ENCODE assay signal across 1 cellular context in genomic region chr2:238220892-238221521, GRCh38.
TF ChIP-seq lines count a peak whose summit lies in the region.

No MANE protein-coding gene starts in this region.

TF ChIP-seq in HepG2, 621 proteins besides CTCF, POLR2A, EP300 and RAD21 (continued from another document and continues in another):
- TF ChIP-seq IKZF5 (CRISPR knock-in tag; IDR thresholded peaks at IDR 0.05) (peak; percentile 48; the same call in 1 of the 2 replicates), CHCHD3 (CRISPR knock-in tag; IDR thresholded peaks at IDR 0.05) (0 out of 2 replicates have a peak, but pooled peaks have one; percentile 46), DR1 (CRISPR knock-in tag; IDR thresholded peaks at IDR 0.05) (peak; percentile 25; the same call in 1 of the 2 replicates), NFYB (CRISPR knock-in tag; IDR thresholded peaks at IDR 0.05) (peak; percentile 70), YEATS4 (CRISPR knock-in tag; IDR thresholded peaks at IDR 0.05; ENCODE audit: borderline replicate concordance) (0 out of 2 replicates have a peak, but pooled peaks have one; percentile 28), USF2 (IDR thresholded peaks at IDR 0.05; ENCODE audit: low read depth, low read length) (no peak), USF2 (CRISPR knock-in tag; IDR thresholded peaks at IDR 0.05; ENCODE audit: borderline replicate concordance) (no peak), MAX (IDR thresholded peaks at IDR 0.05) (no peak), ZNF276 (CRISPR knock-in tag; IDR thresholded peaks at IDR 0.05; ENCODE audit: low read depth) (no peak), ZNF274 (CRISPR knock-in tag; IDR thresholded peaks at IDR 0.05) (0 out of 2 replicates have a peak, but pooled peaks have one; percentile 45), FOXO1 (CRISPR knock-in tag; IDR thresholded peaks at IDR 0.05) (no peak), ARNT (IDR thresholded peaks at IDR 0.05) (no peak), ZNF629 (CRISPR knock-in tag; conservative IDR thresholded peaks at IDR 0.05) (no peak), ELF3 (CRISPR knock-in tag; IDR thresholded peaks at IDR 0.05) (peak; percentile 45; the same call in 1 of the 2 replicates), ZNF687 (CRISPR knock-in tag; IDR thresholded peaks at IDR 0.05) (peak; percentile 67; the same call in 1 of the 2 replicates), KAT2B (IDR thresholded peaks at IDR 0.05; ENCODE audit: borderline replicate concordance, low read depth, low read length) (no peak), PRDM10 (CRISPR knock-in tag; IDR thresholded peaks at IDR 0.05; ENCODE audit: low read depth) (0 out of 2 replicates have a peak, but pooled peaks have one; percentile 55), ZNF563 (CRISPR knock-in tag; IDR thresholded peaks at IDR 0.05) (no peak), GLI4 (CRISPR knock-in tag; IDR thresholded peaks at IDR 0.05; ENCODE audit: borderline replicate concordance) (no peak), ZFX (CRISPR knock-in tag; IDR thresholded peaks at IDR 0.05; ENCODE audit: low read depth) (peak; percentile 76), CSRNP1 (CRISPR knock-in tag; IDR thresholded peaks at IDR 0.05) (no peak), NR3C1 (CRISPR knock-in tag; IDR thresholded peaks at IDR 0.05) (no peak), KLF16 (CRISPR knock-in tag; IDR thresholded peaks at IDR 0.05) (0 out of 4 replicates have a peak, but pooled peaks of 1 of the 2 experiments have one; percentile 25), ZNF512B (CRISPR knock-in tag; IDR thresholded peaks at IDR 0.05; ENCODE audit: borderline replicate concordance) (no peak), UBTF (CRISPR knock-in tag; IDR thresholded peaks at IDR 0.05) (peak; percentile 43; the same call in 1 of the 2 replicates), ISX (CRISPR knock-in tag; conservative IDR thresholded peaks at IDR 0.05) (no peak), ZFP91 (CRISPR knock-in tag; IDR thresholded peaks at IDR 0.05; ENCODE audit: borderline replicate concordance) (peak; percentile 63; the same call in 1 of the 2 replicates), DRAP1 (CRISPR knock-in tag; IDR thresholded peaks at IDR 0.05) (peak; percentile 89), PRPF4 (IDR thresholded peaks at IDR 0.05; ENCODE audit: low read depth, low read length, poor library complexity, severe bottlenecking) (no peak), HNRNPLL (IDR thresholded peaks at IDR 0.05; ENCODE audit: low read depth, low read length, poor library complexity, severe bottlenecking) (peak; percentile 22), RFXAP (CRISPR knock-in tag; IDR thresholded peaks at IDR 0.05; ENCODE audit: borderline replicate concordance) (0 out of 2 replicates have a peak, but pooled peaks have one; percentile 51), ZNF20 (CRISPR knock-in tag; IDR thresholded peaks at IDR 0.05) (no peak)
